Comparison of ENCODE assay signal across 1 cellular context in the genomic region with DNA sequence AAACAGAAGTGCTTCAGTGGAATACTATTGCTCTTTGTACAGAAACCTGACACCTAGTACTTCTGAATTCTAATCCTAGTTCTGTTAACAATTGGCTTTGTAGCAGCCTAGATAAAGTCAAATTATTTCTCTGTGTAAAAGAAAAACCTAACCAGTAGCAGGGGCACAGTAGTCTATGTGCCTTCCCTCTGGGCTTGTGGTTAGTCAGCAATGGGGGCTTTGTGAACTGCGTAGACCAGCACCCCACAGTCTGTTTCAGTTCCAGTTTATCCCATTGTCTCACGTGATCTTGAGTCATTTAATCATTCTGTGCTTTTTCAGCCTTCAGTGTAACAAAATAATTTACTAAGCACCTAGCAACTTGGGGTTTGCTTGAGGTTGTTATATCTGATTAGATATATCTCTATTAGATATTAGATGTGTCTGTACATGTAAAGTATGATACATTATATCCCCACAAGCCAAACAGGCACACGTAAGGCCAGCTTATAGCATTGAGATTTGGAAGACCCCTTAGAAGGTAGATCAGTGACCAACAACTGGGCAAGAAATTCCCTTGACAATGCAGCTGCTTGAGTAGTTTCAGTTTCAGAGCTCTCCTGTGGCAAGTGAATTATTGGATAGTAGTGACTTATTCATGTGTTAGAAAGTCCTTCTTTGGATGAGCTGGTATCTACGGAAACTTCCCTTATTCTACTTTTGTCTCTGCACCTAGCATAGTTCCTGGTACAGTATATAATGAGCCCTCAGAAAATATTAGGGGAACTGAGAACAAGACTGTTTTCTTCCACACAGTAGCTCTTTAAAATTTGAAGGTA.
TF ChIP-seq lines count a peak whose summit lies in the region.

No MANE protein-coding gene starts in this region.

TF ChIP-seq in K562, 482 proteins besides CTCF, POLR2A, EP300 and RAD21 (continued from another document):
- TF ChIP-seq, protein P1, sequence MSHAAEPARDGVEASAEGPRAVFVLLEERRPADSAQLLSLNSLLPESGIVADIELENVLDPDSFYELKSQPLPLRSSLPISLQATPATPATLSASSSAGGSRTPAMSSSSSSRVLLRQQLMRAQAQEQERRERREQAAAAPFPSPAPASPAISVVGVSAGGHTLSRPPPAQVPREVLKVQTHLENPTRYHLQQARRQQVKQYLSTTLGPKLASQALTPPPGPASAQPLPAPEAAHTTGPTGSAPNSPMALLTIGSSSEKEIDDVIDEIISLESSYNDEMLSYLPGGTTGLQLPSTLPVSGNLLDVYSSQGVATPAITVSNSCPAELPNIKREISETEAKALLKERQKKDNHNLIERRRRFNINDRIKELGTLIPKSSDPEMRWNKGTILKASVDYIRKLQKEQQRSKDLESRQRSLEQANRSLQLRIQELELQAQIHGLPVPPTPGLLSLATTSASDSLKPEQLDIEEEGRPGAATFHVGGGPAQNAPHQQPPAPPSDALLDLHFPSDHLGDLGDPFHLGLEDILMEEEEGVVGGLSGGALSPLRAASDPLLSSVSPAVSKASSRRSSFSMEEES (CRISPR knock-in tag; IDR thresholded peaks at IDR 0.05): peak; percentile 48
- TF ChIP-seq U2AF2 (optimal IDR thresholded peaks at IDR 0.05; ENCODE audit: low read depth, low read length): no peak
